28 cellular contexts compared by ENCODE assay signal in the genomic region with DNA sequence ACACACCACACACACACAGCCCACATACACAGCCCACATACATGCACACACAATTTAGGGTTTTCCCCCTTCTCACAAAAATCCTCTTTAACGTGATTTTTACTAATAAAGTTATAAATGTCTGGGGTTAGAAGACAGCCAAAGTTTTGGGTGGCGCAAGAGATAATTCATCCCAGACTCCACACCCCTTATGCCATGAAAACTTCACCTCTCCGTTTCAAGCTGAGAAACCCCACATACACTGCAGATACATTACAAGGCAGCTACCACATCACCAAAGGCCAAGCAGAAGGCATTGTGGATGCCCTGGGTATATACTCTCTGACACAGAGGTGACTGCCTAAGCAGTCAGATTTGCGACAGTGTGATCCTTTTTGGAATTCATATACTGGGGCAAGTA.
"Had no signal": no experiment of that assay in that cellular context is flagged by ENCODE, and none has a peak within 500 bp of the region (broad histone marks: within the 10 kb centered on the region; RNA-seq: fewer than 3 reads in every experiment).

No MANE protein-coding gene starts in this region.

- H3K27me3 ChIP-seq: body of pancreas, cardiac muscle cell, hepatocyte, neutrophil, pancreas, tibial nerve had no signal

- H3K9me3 ChIP-seq: body of pancreas, neutrophil, pancreas, tibial nerve had no signal

- H3K4me2 ChIP-seq: hepatocyte had no signal

- DNase-seq: activated CD4-positive, alpha-beta T cell treated with anti-CD3 and anti-CD28 coated beads for 4 hours; activated CD4-positive, alpha-beta T cell treated with anti-CD3 and anti-CD28 coated beads, Interleukin-2, amount 50 U/mL, for 48 hours; activated CD4-positive, CD25-positive, alpha-beta regulatory T cell; activated effector memory CD4-positive, alpha-beta T cell treated with Interleukin-2 at 50 U/mL for 16 hours; activated naive CD4-positive, alpha-beta T cell treated with anti-CD3 and anti-CD28 coated beads for 36 hours; activated naive CD8-positive, alpha-beta T cell treated with anti-CD3 and anti-CD28 coated beads, Interleukin-2, amount 10 ng/mL, durations not matched to agents 7 days and 5 days; activated T-cell treated with anti-CD3 and anti-CD28 coated beads, Interleukin-2, amount 50 U/mL, for 72 hours; anterior cingulate cortex; body of pancreas; cortex of kidney; foreskin melanocyte; glutamatergic neuron; immature natural killer cell; midbrain; pancreas; right cardiac atrium; stimulated activated CD4-positive, alpha-beta T cell treated with anti-CD3 and anti-CD28 coated beads, Interleukin-4, amount 100 ng/mL, for 4 hours; T1000 had no signal

- H3K36me3 Mint-ChIP-seq: activated naive CD8-positive, alpha-beta T cell treated with anti-CD3 and anti-CD28 coated beads, Interleukin-2, amount 10 ng/mL, durations not matched to agents 7 days and 5 days; natural killer cell treated with Interleukin-12 subunit alpha and Interleukin-12 subunit beta and Interleukin-15 and Interleukin-18, amount 100 ng/mL, for 72 hours had no signal

- H3K36me3 ChIP-seq: cardiac muscle cell, neutrophil, pancreas, tibial nerve had no signal

- H3K4me3 Mint-ChIP-seq: activated naive CD4-positive, alpha-beta T cell treated with anti-CD3 and anti-CD28 coated beads for 36 hours; activated naive CD8-positive, alpha-beta T cell treated with anti-CD3 and anti-CD28 coated beads, Interleukin-2, amount 10 ng/mL, durations not matched to agents 7 days and 5 days; activated T-cell treated with anti-CD3 and anti-CD28 coated beads, Interleukin-2, amount 50 U/mL, for 72 hours; immature natural killer cell; natural killer cell treated with Interleukin-12 subunit alpha and Interleukin-12 subunit beta and Interleukin-15 and Interleukin-18, amount 100 ng/mL, for 72 hours; stimulated activated naive CD8-positive, alpha-beta T cell treated with anti-CD3 and anti-CD28 coated beads, Interleukin-15, Interleukin-2, amounts not matched to agents 100 ng/mL and 50 ng/mL, for 24 hours; T-helper 1 cell treated with Interleukin-12 subunit alpha and Interleukin-12 subunit beta and Interleukin-4 antibody, amounts not matched to agents 30 μg/mL and 1 μg/mL, for 36 hours had no signal

- H3K27ac Mint-ChIP-seq: activated naive CD4-positive, alpha-beta T cell treated with anti-CD3 and anti-CD28 coated beads for 36 hours; activated naive CD8-positive, alpha-beta T cell treated with anti-CD3 and anti-CD28 coated beads, Interleukin-2, amount 10 ng/mL, durations not matched to agents 7 days and 5 days; activated T-cell treated with anti-CD3 and anti-CD28 coated beads, Interleukin-2, amount 50 U/mL, for 72 hours; immature natural killer cell; natural killer cell treated with Interleukin-12 subunit alpha and Interleukin-12 subunit beta and Interleukin-15 and Interleukin-18, amount 100 ng/mL, for 72 hours; stimulated activated naive CD8-positive, alpha-beta T cell treated with anti-CD3 and anti-CD28 coated beads, Interleukin-15, Interleukin-2, amounts not matched to agents 100 ng/mL and 50 ng/mL, for 24 hours; T-helper 1 cell treated with Interleukin-12 subunit alpha and Interleukin-12 subunit beta and Interleukin-4 antibody, amounts not matched to agents 30 μg/mL and 1 μg/mL, for 36 hours had no signal

- H3K9me3 Mint-ChIP-seq: activated naive CD4-positive, alpha-beta T cell treated with anti-CD3 and anti-CD28 coated beads for 36 hours; activated naive CD8-positive, alpha-beta T cell treated with anti-CD3 and anti-CD28 coated beads, Interleukin-2, amount 10 ng/mL, durations not matched to agents 7 days and 5 days; activated T-cell treated with anti-CD3 and anti-CD28 coated beads, Interleukin-2, amount 50 U/mL, for 72 hours; immature natural killer cell; natural killer cell treated with Interleukin-12 subunit alpha and Interleukin-12 subunit beta and Interleukin-15 and Interleukin-18, amount 100 ng/mL, for 72 hours; stimulated activated naive CD8-positive, alpha-beta T cell treated with anti-CD3 and anti-CD28 coated beads, Interleukin-15, Interleukin-2, amounts not matched to agents 100 ng/mL and 50 ng/mL, for 24 hours; T-helper 1 cell treated with Interleukin-12 subunit alpha and Interleukin-12 subunit beta and Interleukin-4 antibody, amounts not matched to agents 30 μg/mL and 1 μg/mL, for 36 hours had no signal

- H3K4me3 ChIP-seq: body of pancreas, cardiac muscle cell, hepatocyte, lung, pancreas, tibial nerve had no signal

- ATAC-seq: activated T-cell treated with anti-CD3 and anti-CD28 coated beads, Interleukin-2, amount 50 U/mL, for 72 hours; body of pancreas; left lobe of liver; natural killer cell treated with Interleukin-12 subunit alpha and Interleukin-12 subunit beta and Interleukin-15 and Interleukin-18, amount 100 ng/mL, for 72 hours; pancreas; right cardiac atrium had no signal

- H3K27ac ChIP-seq: body of pancreas, cardiac muscle cell, epithelial cell of prostate, hepatocyte, neutrophil, pancreas had no signal

- H3K4me1 Mint-ChIP-seq: activated naive CD8-positive, alpha-beta T cell treated with anti-CD3 and anti-CD28 coated beads, Interleukin-2, amount 10 ng/mL, durations not matched to agents 7 days and 5 days; immature natural killer cell had no signal

- H3K27me3 Mint-ChIP-seq: natural killer cell treated with Interleukin-12 subunit alpha and Interleukin-12 subunit beta and Interleukin-15 and Interleukin-18, amount 100 ng/mL, for 72 hours; stimulated activated naive CD8-positive, alpha-beta T cell treated with anti-CD3 and anti-CD28 coated beads, Interleukin-15, Interleukin-2, amounts not matched to agents 100 ng/mL and 50 ng/mL, for 24 hours had no signal

- H3K4me1 ChIP-seq: body of pancreas, pancreas had no signal

- H2AFZ ChIP-seq: hepatocyte had no signal
